ENCODE assay signal across 9 cellular contexts in genomic region chr12:58424735-58425379, GRCh38.
A peak's percentile ranks its signal among the peaks of the same experiment; 100 is the strongest.
DNase-seq lines count a peak whose midpoint lies in the region; ATAC-seq and TF ChIP-seq lines count a peak whose summit lies in the region.
"Had no signal": no experiment of that assay in that cellular context is flagged by ENCODE, and none has a peak within 500 bp of the region (broad histone marks: within the 10 kb centered on the region; RNA-seq: fewer than 3 reads in every experiment).

No MANE protein-coding gene starts in this region.

- peak overlapping the region; percentile 57 to 69 for H3K27ac ChIP-seq in left lung
- peak overlapping the region in 1 of 2 donors; percentile 28 for H3K27ac ChIP-seq in aorta (ENCODE audit: low read depth in 1 of 2, low read length in 2 of 2)

- H3K9me3 ChIP-seq in left lung (no peaks in the 10 kb centered on the region), aorta (ENCODE audit: control insufficient read depth, low read length) (no peaks in the 10 kb centered on the region)

- H3K4me3 ChIP-seq in left lung: no peak overlapping the region
- no peak overlapping the region for H3K4me3 ChIP-seq in aorta (ENCODE audit: low read length in 2 of 2)

- no peak for TF ChIP-seq CTCF in left lung (IDR thresholded peaks at IDR 0.05)

- peaks cover 0 to 9% of the 10 kb centered on the region in 2 donors for H3K4me1 ChIP-seq in left lung
- H3K4me1 ChIP-seq in aorta (ENCODE audit: control insufficient read depth in 1 of 2, insufficient read depth in 2 of 2, low read length in 2 of 2): peaks cover 2 to 4% of the 10 kb centered on the region in 2 donors

- DNase-seq in OCI-M1 (lab: John Stamatoyannopoulos, UW): peak; percentile 62
- DNase-seq in left lung: no peak
- no peak for DNase-seq in DMS153 (lab: John Stamatoyannopoulos, UW)
- DNase-seq in aorta: no peak
- no peak for DNase-seq in ecto neural progenitor cell (ENCODE audit: low spot score)
- no peak for DNase-seq in superior temporal gyrus (ENCODE audit: extremely low spot score)
- DNase-seq: GDM1 had no signal

- 4 to 6% methylated on average over 1 of the region's 1 CpG for WGBS in aorta, 2 donors

- intact Hi-C loops in left lung (cut with DNase I) (no loop called here), aorta (cut with DNase I) (loop anchor here (5.0 to 10.0 kb wide), 2 partner anchors 107 to 490 kb away; no protein-coding TSS in a partner anchor)

- ATAC-seq in GM18498 (IDR thresholded peaks at IDR 0.05; ENCODE audit: unreplicated experiment): peak; percentile 37
- ATAC-seq in HG02588 (IDR thresholded peaks at IDR 0.05; ENCODE audit: unreplicated experiment): peak; percentile 31
- ATAC-seq in left lung: peak; percentile 21
- ATAC-seq in aorta (ENCODE audit: low FRiP score): no peak

- H3K36me3 ChIP-seq in left lung (no peaks in the 10 kb centered on the region), aorta (ENCODE audit: control insufficient read depth in 1 of 2, insufficient read depth in 2 of 2, low read length in 1 of 2) (no peaks in the 10 kb centered on the region)

- H3K27me3 ChIP-seq in left lung (no peaks in the 10 kb centered on the region), aorta (ENCODE audit: control insufficient read depth in 1 of 2, insufficient read depth in 2 of 2, low read length in 1 of 2) (no peaks in the 10 kb centered on the region)

Comparison
In these comparisons a context has a peak if more than half of its experiments do, and no peak if none do; other contexts are left out.
1. intact Hi-C loops: an anchor here in aorta (5.0 to 10.0 kb wide); none called in left lung.